12 cellular contexts compared by ENCODE assay signal in the genomic region with DNA sequence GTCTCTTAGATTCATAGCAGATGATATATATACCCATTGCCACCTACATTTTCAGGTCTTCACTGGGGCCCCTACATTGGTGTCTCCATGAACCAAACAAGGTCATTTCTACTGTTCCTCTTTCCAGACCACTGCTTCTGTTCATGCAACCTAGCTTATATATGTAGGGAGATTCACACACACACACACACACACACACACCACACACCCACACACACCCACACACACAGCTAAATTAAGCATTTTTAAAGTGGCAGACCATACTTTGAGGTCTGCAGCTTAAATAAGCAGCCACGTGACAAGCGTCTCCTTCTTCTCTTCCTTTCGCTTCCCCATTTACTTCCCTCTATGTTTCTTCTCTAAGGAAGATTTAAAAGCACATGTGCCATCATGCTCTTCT.
DNase-seq lines count a peak whose midpoint lies in the region; ATAC-seq and TF ChIP-seq lines count a peak whose summit lies in the region.
"Had no signal": no experiment of that assay in that cellular context is flagged by ENCODE, and none has a peak within 500 bp of the region (broad histone marks: within the 10 kb centered on the region; RNA-seq: fewer than 3 reads in every experiment).

No MANE protein-coding gene starts in this region.

- H3K4me3 ChIP-seq in suprapubic skin (no peak overlapping the region), osteoblast (ENCODE audit: insufficient read depth, low read length) (no peak overlapping the region)
- H3K4me3 ChIP-seq: SJCRH30 had no signal

- peak overlapping the region; percentile 95 for H3K27ac Mint-ChIP-seq in activated B cell treated with CpG ODN at 0.5 μM for 24 hours
- H3K27ac Mint-ChIP-seq in stimulated activated memory B cell treated with anti-CD40 and anti-IgM and Interleukin-4, amounts not matched to agents 10 μg/mL and 1 μg/mL and 100 μg/mL, for 72 hours = peak overlapping the region; percentile 83
- H3K27ac Mint-ChIP-seq: activated naive CD4-positive, alpha-beta T cell treated with anti-CD3 and anti-CD28 coated beads for 36 hours had no signal

- no peaks in the 10 kb centered on the region for H3K79me2 ChIP-seq in osteoblast (ENCODE audit: insufficient read depth, low read length)

- H3K36me3 Mint-ChIP-seq in activated B cell treated with CpG ODN at 0.5 μM for 24 hours (ENCODE audit: low read depth) = peaks cover 24% of the 10 kb centered on the region
- peaks cover 28% of the 10 kb centered on the region for H3K36me3 Mint-ChIP-seq in stimulated activated memory B cell treated with anti-CD40 and anti-IgM and Interleukin-4, amounts not matched to agents 10 μg/mL and 1 μg/mL and 100 μg/mL, for 72 hours

- ATAC-seq in GM19372 (IDR thresholded peaks at IDR 0.05; ENCODE audit: low read depth, unreplicated experiment) (peak; percentile 43), HG03045 (IDR thresholded peaks at IDR 0.05; ENCODE audit: unreplicated experiment) (peak; percentile 44), activated B cell treated with CpG ODN at 0.5 μM for 24 hours (ENCODE audit: low read depth) (peak; percentile 78), GM18505 (IDR thresholded peaks at IDR 0.05; ENCODE audit: unreplicated experiment) (no peak), HG03097 (IDR thresholded peaks at IDR 0.05; ENCODE audit: low FRiP score, unreplicated experiment) (no peak)
- peak; percentile 85 for ATAC-seq in stimulated activated memory B cell treated with anti-CD40 and anti-IgM and Interleukin-4, amounts not matched to agents 10 μg/mL and 1 μg/mL and 100 μg/mL, for 72 hours

- H3K4me1 Mint-ChIP-seq in activated B cell treated with CpG ODN at 0.5 μM for 24 hours = peaks cover 95% of the 10 kb centered on the region
- H3K4me1 Mint-ChIP-seq in stimulated activated memory B cell treated with anti-CD40 and anti-IgM and Interleukin-4, amounts not matched to agents 10 μg/mL and 1 μg/mL and 100 μg/mL, for 72 hours = peaks cover 94% of the 10 kb centered on the region

- CTCF ChIA-PET in activated B cell treated with CpG ODN at 0.5 μM for 24 hours (lab: Charles Lee) = interaction anchor here (1.4 to 20.1 kb wide), 7 partner anchors 18 to 143 kb away, joined by 3 to 427 read pairs (median 26); partner anchors contain the start of genes ENTPD1 and TCTN3

- H4K20me1 ChIP-seq in osteoblast (ENCODE audit: insufficient read depth, low read length) = no peaks in the 10 kb centered on the region

- TF ChIP-seq CTCF in activated B cell treated with CpG ODN at 0.5 μM for 24 hours (IDR thresholded peaks at IDR 0.05) (no peak), suprapubic skin (IDR thresholded peaks at IDR 0.05) (no peak), osteoblast (IDR thresholded peaks at IDR 0.05; ENCODE audit: extremely low read depth, low read depth, low read length) (no peak)

- DNase-seq in activated B cell treated with CpG ODN at 0.5 μM for 24 hours (peak; percentile 41), suprapubic skin (ENCODE audit: low spot score in 2 of 2) (no peak), osteoblast (ENCODE audit: insufficient read length, low spot score, missing footprints) (no peak)
- DNase-seq: activated naive CD4-positive, alpha-beta T cell treated with anti-CD3 and anti-CD28 coated beads for 36 hours; IMR-90; SJCRH30; stimulated activated CD4-positive, alpha-beta T cell treated with anti-CD3 and anti-CD28 coated beads, Interleukin-4, amount 100 ng/mL, for 24 hours had no signal

- no peaks in the 10 kb centered on the region for H3K9me3 Mint-ChIP-seq in activated B cell treated with CpG ODN at 0.5 μM for 24 hours
- no peaks in the 10 kb centered on the region for H3K9me3 Mint-ChIP-seq in stimulated activated memory B cell treated with anti-CD40 and anti-IgM and Interleukin-4, amounts not matched to agents 10 μg/mL and 1 μg/mL and 100 μg/mL, for 72 hours
- H3K9me3 Mint-ChIP-seq: activated naive CD4-positive, alpha-beta T cell treated with anti-CD3 and anti-CD28 coated beads for 36 hours had no signal

- TF ChIP-seq EP300 in suprapubic skin (IDR thresholded peaks at IDR 0.05) = no peak

- H3K4me2 ChIP-seq in osteoblast (ENCODE audit: insufficient read depth, low read length) = no peak overlapping the region

- peaks cover 23% of the 10 kb centered on the region for H3K4me1 ChIP-seq in suprapubic skin
- H3K4me1 ChIP-seq in osteoblast (ENCODE audit: insufficient read depth, low read length) = peaks cover 5% of the 10 kb centered on the region
- H3K4me1 ChIP-seq: SJCRH30 had no signal

- H3K27ac ChIP-seq in suprapubic skin (no peak overlapping the region), osteoblast (ENCODE audit: low read depth, low read length) (no peak overlapping the region)
- H3K27ac ChIP-seq: SJCRH30 had no signal

- TF ChIP-seq POLR2A in GM18505 (IDR thresholded peaks at IDR 0.05; ENCODE audit: borderline replicate concordance, extremely low read depth, insufficient read depth, insufficient read length) (no peak), suprapubic skin (IDR thresholded peaks at IDR 0.05) (no peak)

- WGBS in suprapubic skin = 96% methylated on average over 3 of the region's 3 CpGs

- no peaks in the 10 kb centered on the region for H3K9me3 ChIP-seq in suprapubic skin
- no peaks in the 10 kb centered on the region for H3K9me3 ChIP-seq in osteoblast (ENCODE audit: low read depth, low read length)
- H3K9me3 ChIP-seq: SJCRH30 had no signal

- H3K27me3 ChIP-seq in suprapubic skin (no peaks in the 10 kb centered on the region), osteoblast (ENCODE audit: insufficient read depth, low read length) (no peaks in the 10 kb centered on the region)
- H3K27me3 ChIP-seq: SJCRH30 had no signal

- no peak overlapping the region for H2AFZ ChIP-seq in osteoblast (ENCODE audit: low read length)

- H3K36me3 ChIP-seq in suprapubic skin (no peaks in the 10 kb centered on the region), osteoblast (ENCODE audit: insufficient read depth, low read length) (no peaks in the 10 kb centered on the region)
- H3K36me3 ChIP-seq: SJCRH30 had no signal

- POLR2A ChIA-PET in activated B cell treated with CpG ODN at 0.5 μM for 24 hours (lab: Charles Lee) = interaction anchor here (0.7 to 20.2 kb wide), 13 partner anchors 10 to 143 kb away, joined by 3 to 572 read pairs (median 5); partner anchors contain the start of genes ENTPD1 and TCTN3

- no peaks in the 10 kb centered on the region for H3K27me3 Mint-ChIP-seq in activated B cell treated with CpG ODN at 0.5 μM for 24 hours
- H3K27me3 Mint-ChIP-seq in stimulated activated memory B cell treated with anti-CD40 and anti-IgM and Interleukin-4, amounts not matched to agents 10 μg/mL and 1 μg/mL and 100 μg/mL, for 72 hours = no peaks in the 10 kb centered on the region

- peak overlapping the region; percentile 63 for H3K4me3 Mint-ChIP-seq in activated B cell treated with CpG ODN at 0.5 μM for 24 hours
- H3K4me3 Mint-ChIP-seq in stimulated activated memory B cell treated with anti-CD40 and anti-IgM and Interleukin-4, amounts not matched to agents 10 μg/mL and 1 μg/mL and 100 μg/mL, for 72 hours = peak overlapping the region; percentile 40
- H3K4me3 Mint-ChIP-seq: activated naive CD4-positive, alpha-beta T cell treated with anti-CD3 and anti-CD28 coated beads for 36 hours had no signal

- intact Hi-C loops in activated B cell treated with CpG ODN at 0.5 μM for 24 hours (cut with micrococcal nuclease) = loop anchor here (1.0 kb wide), 2 partner anchors 79 to 107 kb away; no protein-coding TSS in a partner anchor

Comparison
In these comparisons a context has a peak if more than half of its experiments do, and no peak if none do; other contexts are left out.
1. ATAC-seq: peak in GM19372 (single experiment), HG03045 (single experiment), activated B cell treated with CpG ODN at 0.5 μM for 24 hours (single experiment) and stimulated activated memory B cell treated with anti-CD40 and anti-IgM and Interleukin-4, amounts not matched to agents 10 μg/mL and 1 μg/mL and 100 μg/mL, for 72 hours (single experiment); none in GM18505 (single experiment) and HG03097 (single experiment).